In the genomic region with DNA sequence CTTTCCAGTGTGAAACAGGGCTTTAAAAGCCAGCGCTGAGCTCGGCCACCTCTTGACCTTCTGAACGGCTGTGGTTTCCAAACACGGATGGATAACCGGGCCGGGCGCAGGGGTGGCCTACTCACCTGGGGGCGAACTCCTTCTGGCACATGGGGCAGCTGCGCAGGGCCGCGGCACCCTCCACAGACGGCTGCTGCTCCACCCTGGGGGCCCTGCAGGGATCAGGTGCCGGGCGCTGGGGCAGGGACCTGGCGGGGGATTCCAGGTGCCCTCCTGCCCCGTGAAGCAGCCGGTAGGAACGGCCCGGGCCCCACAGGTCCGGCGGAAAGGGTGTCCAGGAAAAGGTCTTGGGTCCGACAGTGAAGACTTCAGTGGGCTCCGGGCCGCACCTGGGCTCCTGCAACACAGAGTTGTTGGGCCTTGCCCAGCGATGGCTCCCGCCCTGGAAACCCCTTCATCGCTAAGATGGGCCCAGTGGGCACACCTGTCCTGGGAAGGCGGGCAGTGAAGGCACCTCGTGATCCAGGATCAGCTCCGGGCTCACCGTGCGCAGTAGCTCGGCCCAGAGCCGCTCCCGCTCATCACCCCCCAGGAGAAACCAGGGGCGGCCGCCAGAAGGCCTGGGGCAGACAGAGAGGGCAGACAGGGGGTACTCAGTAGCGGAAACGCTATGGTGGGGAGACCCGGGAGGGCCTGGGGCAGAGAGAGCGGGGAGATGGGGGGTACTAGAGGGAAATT, we compare ENCODE assay signal across 1 cellular context.
A peak's percentile ranks its signal among the peaks of the same experiment; 100 is the strongest.
TF ChIP-seq lines count a peak whose summit lies in the region.

No MANE protein-coding gene starts in this region.

TF ChIP-seq in GM12878, 131 proteins besides CTCF, POLR2A, EP300 and RAD21:
- no peak for TF ChIP-seq RB1 (IDR thresholded peaks at IDR 0.05; ENCODE audit: borderline replicate concordance)
- TF ChIP-seq, protein P1, sequence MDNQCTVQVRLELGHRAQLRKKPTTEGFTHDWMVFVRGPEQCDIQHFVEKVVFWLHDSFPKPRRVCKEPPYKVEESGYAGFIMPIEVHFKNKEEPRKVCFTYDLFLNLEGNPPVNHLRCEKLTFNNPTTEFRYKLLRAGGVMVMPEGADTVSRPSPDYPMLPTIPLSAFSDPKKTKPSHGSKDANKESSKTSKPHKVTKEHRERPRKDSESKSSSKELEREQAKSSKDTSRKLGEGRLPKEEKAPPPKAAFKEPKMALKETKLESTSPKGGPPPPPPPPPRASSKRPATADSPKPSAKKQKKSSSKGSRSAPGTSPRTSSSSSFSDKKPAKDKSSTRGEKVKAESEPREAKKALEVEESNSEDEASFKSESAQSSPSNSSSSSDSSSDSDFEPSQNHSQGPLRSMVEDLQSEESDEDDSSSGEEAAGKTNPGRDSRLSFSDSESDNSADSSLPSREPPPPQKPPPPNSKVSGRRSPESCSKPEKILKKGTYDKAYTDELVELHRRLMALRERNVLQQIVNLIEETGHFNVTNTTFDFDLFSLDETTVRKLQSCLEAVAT (IDR thresholded peaks at IDR 0.05) = 0 out of 2 replicates have a peak, but pooled peaks have one; percentile 31
TF ChIP-seq in GM12878: peak in this region for 1.
